Comparison of ENCODE assay signal across 8 cellular contexts in genomic region chr1:25821630-25822091, GRCh38. TPM values are rescaled to one million over a fixed set of nuclear protein-coding genes. Genes with fewer than 3 reads are reported as not detected.
DNase-seq lines count a peak whose midpoint lies in the region; ATAC-seq and TF ChIP-seq lines count a peak whose summit lies in the region.

No MANE protein-coding gene starts in this region.

- no TSS peak for BruUV-seq in A673 (replicated peaks; lab: Mats Ljungman, UMichigan)

- peaks cover 46% of the 10 kb centered on the region for H4K20me1 ChIP-seq in Karpas-422 (ENCODE audit: insufficient read depth, low read depth, low read length)

- H3K27ac ChIP-seq in Karpas-422 (ENCODE audit: low read length) = no peak overlapping the region
- no peak overlapping the region for H3K27ac ChIP-seq in A673 (ENCODE audit: low read depth, low read length, poor library complexity, severe bottlenecking)

- H3K36me3 Mint-ChIP-seq in brain (peaks cover 13% of the 10 kb centered on the region), mesothelial cell of epicardium (peaks cover 3% of the 10 kb centered on the region)

- H3K27ac Mint-ChIP-seq in brain (peak overlapping the region; percentile 67 to 97 (median 92)), mesothelial cell of epicardium (peak overlapping the region; percentile 19)

- H3K4me1 ChIP-seq in Karpas-422 (ENCODE audit: low read length) = peaks cover 38% of the 10 kb centered on the region
- H3K4me1 ChIP-seq in A673 (ENCODE audit: insufficient read depth, low read length, poor library complexity, severe bottlenecking) = no peaks in the 10 kb centered on the region

- H3K36me3 ChIP-seq in Karpas-422 (ENCODE audit: insufficient read depth, low read length) = peaks cover 3% of the 10 kb centered on the region; the same call in 1 of the 2 replicates
- H3K36me3 ChIP-seq in A673 (ENCODE audit: insufficient read depth, low read length, poor library complexity, severe bottlenecking) = peaks cover 2% of the 10 kb centered on the region

- H3K9me2 ChIP-seq in Karpas-422 (replicated peaks; ENCODE audit: insufficient read depth, low read length) = no peaks in the 10 kb centered on the region

- POLR2A ChIA-PET in A673 (lab: Charles Lee; ENCODE audit: low non-redundant PET) = no interaction called here

- peaks cover 14% of the 10 kb centered on the region for H3K27me3 Mint-ChIP-seq in brain
- no peaks in the 10 kb centered on the region for H3K27me3 Mint-ChIP-seq in mesothelial cell of epicardium (ENCODE audit: low read depth)

- CTCF ChIA-PET in A673 (lab: Charles Lee) = interaction anchor here (1.1 kb wide), 1 partner anchor 83 kb away, joined by 5 read pairs; no protein-coding TSS in a partner anchor

- H3K4me1 Mint-ChIP-seq in brain = peaks cover 41% of the 10 kb centered on the region
- H3K4me1 Mint-ChIP-seq in mesothelial cell of epicardium = peaks cover 34% of the 10 kb centered on the region

- H3K9me3 Mint-ChIP-seq in brain = no peaks in the 10 kb centered on the region
- no peaks in the 10 kb centered on the region for H3K9me3 Mint-ChIP-seq in mesothelial cell of epicardium

- peaks cover 2% of the 10 kb centered on the region; the same call in 1 of the 2 replicates for H3K27me3 ChIP-seq in Karpas-422 (ENCODE audit: low read length)
- H3K27me3 ChIP-seq in A673 (replicated peaks; ENCODE audit: insufficient read depth, low read depth, low read length, poor library complexity) = no peaks in the 10 kb centered on the region

- ATAC-seq in GM18870 (IDR thresholded peaks at IDR 0.05; ENCODE audit: unreplicated experiment) = no peak

- DNase-seq in AG20443 (ENCODE audit: low spot score) = peak; percentile 55
- no peak for DNase-seq in Karpas-422
- no peak for DNase-seq in mesothelial cell of epicardium (ENCODE audit: low spot score in 2 of 2, unreplicated experiment in 2 of 2)
- no peak for DNase-seq in A673 (ENCODE audit: low spot score)
- DNase-seq in DMS114 treated with DMSO at 0.1 percent for 48 hours (lab: John Stamatoyannopoulos, UW; ENCODE audit: unreplicated experiment) = no peak
- no peak for DNase-seq in GM19238 (ENCODE audit: insufficient read length, low spot score)

- no peaks in the 10 kb centered on the region for H3K79me2 ChIP-seq in Karpas-422 (ENCODE audit: low read length)

- H2AFZ ChIP-seq in Karpas-422 (ENCODE audit: low read length) = no peak overlapping the region

- TF ChIP-seq CTCF in brain (conservative IDR thresholded peaks at IDR 0.05) (no peak), mesothelial cell of epicardium (IDR thresholded peaks at IDR 0.05; ENCODE audit: unreplicated experiment) (no peak), A673 (conservative IDR thresholded peaks at IDR 0.05; ENCODE audit: low read depth, low read length) (no peak)

- peak overlapping the region; percentile 94 for H3K9ac ChIP-seq in Karpas-422 (ENCODE audit: low read length)

- H3K9me3 ChIP-seq in Karpas-422 (ENCODE audit: low read length) = no peaks in the 10 kb centered on the region
- no peaks in the 10 kb centered on the region for H3K9me3 ChIP-seq in A673 (ENCODE audit: low read depth, low read length, poor library complexity, severe bottlenecking)

- intact Hi-C loops in A673 (cut with micrococcal nuclease; ENCODE audit: unreplicated experiment) = no loop called here

- H3K4me3 Mint-ChIP-seq in brain (peak overlapping the region; percentile 95 to 98 (median 97)), mesothelial cell of epicardium (peak overlapping the region; percentile 82)

- peak overlapping the region; percentile 99 for H3K4me2 ChIP-seq in Karpas-422 (ENCODE audit: low read depth, low read length, poor library complexity, severe bottlenecking)

- H3K4me3 ChIP-seq in Karpas-422 (ENCODE audit: low read length) = peak overlapping the region; percentile 88; the same call in 1 of the 2 replicates
- no peak overlapping the region for H3K4me3 ChIP-seq in A673 (ENCODE audit: low read depth, low read length, poor library complexity, severe bottlenecking)

RNA-seq across cellular contexts. Expression of gene MTFR1L, which starts 1.9 kb away (rescaled TPM):
- 24.3 and 39.6 TPM in 2 replicates for total RNA-seq in Karpas-422 (2014; rRNA removed; shearing (Covaris generic); ENCODE audit: low replicate concordance)
- polyA plus RNA-seq in brain (ENCODE audit: insufficient read depth, low read depth, low replicate concordance) = 81.4 TPM
- total RNA-seq in mesothelial cell of epicardium = 74.3 to 76.6 TPM (median 74.7 TPM) in 3 replicates
- 45.0 and 51.6 TPM in 2 replicates for total RNA-seq in A673 (2021)

RNA-seq across cellular contexts. Expression of gene SELENON, which starts 21.7 kb away (rescaled TPM):
- total RNA-seq in Karpas-422 (2014; rRNA removed; shearing (Covaris generic); ENCODE audit: low replicate concordance) = 2.7 and 5.1 TPM in 2 replicates
- polyA plus RNA-seq in brain (ENCODE audit: insufficient read depth, low read depth, low replicate concordance) = 118 TPM
- total RNA-seq in mesothelial cell of epicardium = 71.6 to 74.1 TPM (median 72.8 TPM) in 3 replicates
- 50.4 and 61.5 TPM in 2 replicates for total RNA-seq in A673 (2021)

RNA-seq across cellular contexts. Expression of gene AUNIP, which starts 37.6 kb away (rescaled TPM):
- 7.2 and 11.6 TPM in 2 replicates for total RNA-seq in Karpas-422 (2014; rRNA removed; shearing (Covaris generic); ENCODE audit: low replicate concordance)
- 2.8 TPM for polyA plus RNA-seq in brain (ENCODE audit: insufficient read depth, low read depth, low replicate concordance)
- total RNA-seq in mesothelial cell of epicardium = 2.4 to 2.8 TPM (median 2.7 TPM) in 3 replicates
- total RNA-seq in A673 (2021) = 17.7 and 18.9 TPM in 2 replicates

RNA-seq across cellular contexts. Expression of gene PAQR7, which starts 53.8 kb away (rescaled TPM):
- total RNA-seq in Karpas-422 (2014; rRNA removed; shearing (Covaris generic); ENCODE audit: low replicate concordance) = 6.3 and 8.4 TPM in 2 replicates
- polyA plus RNA-seq in brain (ENCODE audit: insufficient read depth, low read depth, low replicate concordance) = 7.7 TPM
- total RNA-seq in mesothelial cell of epicardium (24.0 to 26.8 TPM (median 24.0 TPM) in 3 replicates), A673 (2021) (2.9 and 3.0 TPM in 2 replicates)
